ENCODE assay signal across 21 cellular contexts in the genomic region with DNA sequence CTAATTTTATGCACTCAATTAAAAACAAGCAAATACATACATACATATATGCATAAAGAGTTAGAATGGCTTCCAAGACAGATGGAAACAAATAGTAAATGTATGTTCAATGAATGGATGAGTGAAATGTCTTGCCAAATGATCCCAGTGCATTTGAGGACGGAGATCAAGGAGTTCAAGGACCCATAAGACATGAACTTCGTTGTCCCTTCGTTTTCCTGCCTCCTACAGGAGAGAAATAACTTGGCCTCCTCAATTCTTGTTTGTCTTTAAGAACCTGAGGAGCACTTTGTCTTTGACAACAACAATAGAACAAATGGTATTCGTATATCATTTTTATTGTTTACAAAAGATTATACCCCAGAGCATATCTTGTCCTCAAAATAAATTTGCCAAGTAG. TPM values are rescaled to one million over a fixed set of nuclear protein-coding genes. Genes with fewer than 3 reads are reported as not detected.
"Had no signal": no experiment of that assay in that cellular context is flagged by ENCODE, and none has a peak within 500 bp of the region (broad histone marks: within the 10 kb centered on the region; RNA-seq: fewer than 3 reads in every experiment).

No MANE protein-coding gene starts in this region.

- H3K27me3 ChIP-seq: ascending aorta had no signal

- H3K9me3 Mint-ChIP-seq: activated naive CD4-positive, alpha-beta T cell treated with anti-CD3 and anti-CD28 coated beads, Interleukin-2, amount 50 U/mL, for 24 hours; activated T-cell treated with anti-CD3 and anti-CD28 coated beads, Interleukin-2, amount 50 U/mL, for 72 hours; dendritic cell treated with granulocyte-macrophage colony-stimulating factor and Interleukin-4, amounts not matched to agents 40 ng/mL and 50 ng/mL, for 4 days had no signal

- H3K9me3 ChIP-seq: ascending aorta, lower lobe of right lung, neutrophil, sigmoid colon had no signal

- FAIRE-seq: bronchial epithelial cell had no signal

- H3K36me3 Mint-ChIP-seq: activated naive CD4-positive, alpha-beta T cell treated with anti-CD3 and anti-CD28 coated beads, Interleukin-2, amount 50 U/mL, for 24 hours had no signal

- H3K27ac Mint-ChIP-seq: activated naive CD4-positive, alpha-beta T cell treated with anti-CD3 and anti-CD28 coated beads, Interleukin-2, amount 50 U/mL, for 24 hours; activated T-cell treated with anti-CD3 and anti-CD28 coated beads, Interleukin-2, amount 50 U/mL, for 72 hours; dendritic cell treated with granulocyte-macrophage colony-stimulating factor and Interleukin-4, amounts not matched to agents 40 ng/mL and 50 ng/mL, for 4 days; natural killer cell treated with Interleukin-12 subunit alpha and Interleukin-12 subunit beta and Interleukin-15 and Interleukin-18, amount 100 ng/mL, for 72 hours had no signal

- ATAC-seq: activated T-cell treated with anti-CD3 and anti-CD28 coated beads, Interleukin-2, amount 50 U/mL, for 72 hours; foreskin keratinocyte; lower lobe of right lung; natural killer cell treated with Interleukin-12 subunit alpha and Interleukin-12 subunit beta and Interleukin-15 and Interleukin-18, amount 100 ng/mL, for 72 hours had no signal

- H3K4me3 ChIP-seq: ascending aorta, lower lobe of right lung, sigmoid colon had no signal

- H3K4me3 Mint-ChIP-seq: activated naive CD4-positive, alpha-beta T cell treated with anti-CD3 and anti-CD28 coated beads, Interleukin-2, amount 50 U/mL, for 24 hours; activated T-cell treated with anti-CD3 and anti-CD28 coated beads, Interleukin-2, amount 50 U/mL, for 72 hours; dendritic cell treated with granulocyte-macrophage colony-stimulating factor and Interleukin-4, amounts not matched to agents 40 ng/mL and 50 ng/mL, for 4 days; natural killer cell treated with Interleukin-12 subunit alpha and Interleukin-12 subunit beta and Interleukin-15 and Interleukin-18, amount 100 ng/mL, for 72 hours had no signal

- DNase-seq: activated CD4-positive, alpha-beta T cell treated with anti-CD3 and anti-CD28 coated beads for 1 hour; activated CD8-positive, alpha-beta memory T cell treated with anti-CD3 and anti-CD28 coated beads for 24 hours; activated CD8-positive, alpha-beta memory T cell treated with anti-CD3 and anti-CD28 coated beads, Interleukin-2, amount 50 U/mL, for 48 hours; activated effector memory CD4-positive, alpha-beta T cell treated with anti-CD3 and anti-CD28 coated beads, Interleukin-2, amount 50 U/mL, for 16 hours; activated T-cell treated with anti-CD3 and anti-CD28 coated beads, Interleukin-2, amount 50 U/mL, for 72 hours; cerebellar nuclear complex; effector CD8-positive, alpha-beta T cell; foreskin keratinocyte; glutamatergic neuron; lower lobe of right lung; posterior cingulate gyrus; sigmoid colon; stimulated activated naive CD4-positive, alpha-beta T cell; WERI-Rb-1 had no signal

- H3K27ac ChIP-seq: foreskin keratinocyte, lower lobe of right lung, neutrophil, sigmoid colon, WERI-Rb-1 had no signal

- H3K36me3 ChIP-seq: ascending aorta, lower lobe of right lung, neutrophil, sigmoid colon, WERI-Rb-1 had no signal

RNA-seq across cellular contexts. Expression of a gene that starts 2.4 kb away (rescaled TPM):
- total RNA-seq: activated T-cell treated with anti-CD3 and anti-CD28 coated beads, Interleukin-2, amount 50 U/mL, for 72 hours; natural killer cell treated with Interleukin-12 subunit alpha and Interleukin-12 subunit beta and Interleukin-15 and Interleukin-18, amount 100 ng/mL, for 72 hours; T-helper 2 cell treated with Interferon-gamma antibody and Interleukin-4, amounts not matched to agents 100 ng/mL and 5 ng/mL, for 36 hours had no signal
